Comparison of ENCODE assay signal across 30 cellular contexts in the genomic region with DNA sequence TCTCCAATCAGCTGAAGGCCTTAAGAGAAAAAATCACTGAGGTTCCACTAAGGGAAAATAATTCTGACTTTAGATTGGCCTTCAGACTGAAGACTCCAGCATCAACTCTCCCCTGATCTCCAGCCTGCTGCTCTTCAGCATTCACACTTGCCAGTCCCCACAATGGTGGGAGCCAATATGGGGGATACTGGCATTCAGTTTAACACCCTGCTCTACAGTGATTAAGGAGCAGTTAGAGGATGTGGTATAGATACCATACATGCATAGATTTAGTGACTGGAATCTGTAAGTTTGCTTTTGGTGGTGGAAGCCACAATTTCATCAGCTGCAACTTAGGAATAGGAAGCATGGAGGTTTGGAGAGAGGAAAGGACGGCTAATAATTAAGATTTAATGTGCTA.
"Had no signal": no experiment of that assay in that cellular context is flagged by ENCODE, and none has a peak within 500 bp of the region (broad histone marks: within the 10 kb centered on the region; RNA-seq: fewer than 3 reads in every experiment).

No MANE protein-coding gene starts in this region.

- H3K27ac ChIP-seq: ascending aorta, cardiac muscle cell, VCaP had no signal

- FAIRE-seq: bronchial epithelial cell, TTC549 had no signal

- H3K4me3 ChIP-seq: ascending aorta, cardiac muscle cell had no signal

- H3K36me3 ChIP-seq: ascending aorta, cardiac muscle cell had no signal

- H3K4me1 ChIP-seq: ascending aorta had no signal

- ATAC-seq: activated CD4-positive, alpha-beta T cell treated with anti-CD3 and anti-CD28 coated beads for 36 hours; activated CD8-positive, alpha-beta memory T cell treated with anti-CD3 and anti-CD28 coated beads, Interleukin-2, amount 10 ng/mL, durations not matched to agents 7 days and 5 days; activated CD8-positive, alpha-beta T cell treated with anti-CD3 and anti-CD28 coated beads, Interleukin-2, amount 10 ng/mL, durations not matched to agents 7 days and 5 days; activated naive CD8-positive, alpha-beta T cell treated with anti-CD3 and anti-CD28 coated beads, Interleukin-2, amount 50 U/mL, for 24 hours had no signal

- H3K9me3 ChIP-seq: ascending aorta had no signal

- H3K27me3 ChIP-seq: ascending aorta, cardiac muscle cell had no signal

- DNase-seq: activated B cell treated with CpG ODN at 0.5 μM for 24 hours; activated CD4-positive, alpha-beta memory T cell treated with anti-CD3 and anti-CD28 coated beads, Interleukin-2, amount 10 ng/mL, durations not matched to agents 7 days and 5 days; activated CD4-positive, alpha-beta T cell treated with anti-CD3 and anti-CD28 coated beads for 1 hour; activated CD4-positive, alpha-beta T cell treated with anti-CD3 and anti-CD28 coated beads for 36 hours; activated CD4-positive, alpha-beta T cell treated with anti-CD3 and anti-CD28 coated beads for 48 hours; activated CD4-positive, alpha-beta T cell treated with anti-CD3 and anti-CD28 coated beads, Interleukin-2, amount 10 ng/mL, durations not matched to agents 7 days and 5 days; activated CD4-positive, alpha-beta T cell treated with anti-CD3 and anti-CD28 coated beads, Interleukin-2, amount 50 U/mL, for 48 hours; activated CD8-positive, alpha-beta memory T cell treated with anti-CD3 and anti-CD28 coated beads for 24 hours; activated CD8-positive, alpha-beta memory T cell treated with anti-CD3 and anti-CD28 coated beads, Interleukin-2, amount 10 ng/mL, durations not matched to agents 7 days and 5 days; activated CD8-positive, alpha-beta memory T cell treated with anti-CD3 and anti-CD28 coated beads, Interleukin-2, amount 50 U/mL, for 48 hours; activated CD8-positive, alpha-beta T cell treated with anti-CD3 and anti-CD28 coated beads, Interleukin-2, amount 10 ng/mL, durations not matched to agents 7 days and 5 days; activated effector memory CD4-positive, alpha-beta T cell treated with Interleukin-2 at 50 U/mL for 16 hours; activated gamma-delta T cell; activated naive CD4-positive, alpha-beta T cell treated with anti-CD3 and anti-CD28 coated beads, Interleukin-2, amount 10 ng/mL, durations not matched to agents 7 days and 5 days; activated naive CD4-positive, alpha-beta T cell treated with Interleukin-2 at 50 U/mL for 16 hours; activated naive CD8-positive, alpha-beta T cell treated with anti-CD3 and anti-CD28 coated beads, Interleukin-2, amount 10 ng/mL, durations not matched to agents 7 days and 5 days; activated naive CD8-positive, alpha-beta T cell treated with anti-CD3 and anti-CD28 coated beads, Interleukin-2, amount 50 U/mL, for 24 hours; activated T-cell treated with anti-CD3 and anti-CD28 coated beads, Interleukin-2, amount 50 U/mL, for 24 hours; activated T-cell treated with anti-CD3 and anti-CD28 coated beads, Interleukin-2, amount 50 U/mL, for 48 hours; amygdala; anterior cingulate cortex; caudate nucleus; cerebellar nuclear complex; T-helper 2 cell; T-helper 9 cell had no signal
